In genomic region chr10:23294638-23295247, GRCh38 we compare ENCODE assay signal across 10 cellular contexts.
DNase-seq lines count a peak whose midpoint lies in the region; FAIRE-seq and TF ChIP-seq lines count a peak whose summit lies in the region.
"Had no signal": no experiment of that assay in that cellular context is flagged by ENCODE, and none has a peak within 500 bp of the region (broad histone marks: within the 10 kb centered on the region; RNA-seq: fewer than 3 reads in every experiment).

No MANE protein-coding gene starts in this region.

- CTCF ChIA-PET in HEK293T (lab: Yijun Ruan, JAX): interaction anchor here (0.6 to 5.2 kb wide), 7 partner anchors 13 to 546 kb away, joined by 3 to 58 read pairs (median 3); no protein-coding TSS in a partner anchor

- no peak for DNase-seq in AG09309 (ENCODE audit: low read depth)
- no peak for DNase-seq in GM20000 (ENCODE audit: low spot score)
- DNase-seq in HEK293T (ENCODE audit: extremely low spot score): no peak
- DNase-seq in GF-D8 (lab: John Stamatoyannopoulos, UW): no peak
- no peak for DNase-seq in GDM1 (lab: John Stamatoyannopoulos, UW)
- no peak for DNase-seq in T-helper 9 cell
- DNase-seq: stimulated activated CD4-positive, alpha-beta T cell treated with anti-CD3 and anti-CD28 coated beads, Interleukin-4, amount 100 ng/mL, for 1 hour had no signal

- peak; percentile 42 for TF ChIP-seq CTCF in AG09309 (IDR thresholded peaks at IDR 0.05; ENCODE audit: control insufficient read depth, insufficient read depth, low read depth, low read length, missing control alignments)
- TF ChIP-seq CTCF in GM20000 (IDR thresholded peaks at IDR 0.05; ENCODE audit: extremely low read depth, missing control alignments): peak; percentile 6
- TF ChIP-seq CTCF in WI38 (IDR thresholded peaks at IDR 0.05; ENCODE audit: low read depth, low read length): peak; percentile 28; the same call in 1 of the 2 replicates

- peak; percentile 5 for FAIRE-seq in islet of Langerhans (lab: Jason Lieb, UNC)
- FAIRE-seq: keratinocyte had no signal

- POLR2A ChIA-PET in HEK293T (lab: Yijun Ruan, JAX): no interaction called here

- H3K4me3 ChIP-seq in AG09309 (ENCODE audit: control insufficient read depth, low read depth, low read length) (no peak overlapping the region), WI38 (ENCODE audit: low read depth, low read length) (no peak overlapping the region)

TF ChIP-seq in HEK293T, 16 proteins besides CTCF, POLR2A, EP300 and RAD21:
- TF ChIP-seq TARDBP (IDR thresholded peaks at IDR 0.05) (no peak), ZNF384 (IDR thresholded peaks at IDR 0.05) (no peak), NFRKB (IDR thresholded peaks at IDR 0.05) (no peak), LEF1 (IDR thresholded peaks at IDR 0.05; ENCODE audit: borderline replicate concordance) (no peak), PKNOX1 (IDR thresholded peaks at IDR 0.05) (no peak), ELF4 (IDR thresholded peaks at IDR 0.05) (no peak), L3MBTL2 (conservative IDR thresholded peaks at IDR 0.05) (no peak), CTBP1 (IDR thresholded peaks at IDR 0.05; ENCODE audit: borderline replicate concordance) (no peak), FOXK2 (IDR thresholded peaks at IDR 0.05) (no peak), FOXM1 (IDR thresholded peaks at IDR 0.05; ENCODE audit: borderline replicate concordance) (no peak), FOXA1 (IDR thresholded peaks at IDR 0.05) (no peak), SUZ12 (IDR thresholded peaks at IDR 0.05) (no peak), ARNT (IDR thresholded peaks at IDR 0.05) (no peak), HDGF (IDR thresholded peaks at IDR 0.05; ENCODE audit: borderline replicate concordance) (no peak), SP1 (IDR thresholded peaks at IDR 0.05) (no peak), BHLHE40 (IDR thresholded peaks at IDR 0.05; ENCODE audit: borderline replicate concordance) (no peak)
TF ChIP-seq in HEK293T: peak in this region for 0.
